In the genomic region with DNA sequence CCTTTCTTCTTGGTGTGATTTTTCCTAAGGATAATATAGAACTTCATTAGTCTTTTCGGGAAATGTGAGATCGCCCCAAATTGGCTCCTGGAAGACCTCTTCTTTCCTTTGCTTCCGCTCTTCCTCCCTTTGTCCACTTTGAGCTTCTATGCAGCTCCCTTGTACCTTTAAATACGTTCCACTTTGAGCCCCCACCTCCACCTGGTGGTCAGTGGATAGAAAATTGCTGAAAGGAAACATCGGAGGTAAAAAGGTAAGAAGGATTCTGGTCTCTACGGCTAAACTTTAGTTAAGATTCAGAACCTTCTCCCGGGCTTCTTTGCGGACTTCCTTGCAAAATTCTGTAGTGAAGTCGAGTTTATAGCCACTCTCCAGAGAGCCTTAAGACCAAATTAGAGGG, we compare ENCODE assay signal across 20 cellular contexts. TPM values are rescaled to one million over a fixed set of nuclear protein-coding genes. Genes with fewer than 3 reads are reported as not detected.
DNase-seq lines count a peak whose midpoint lies in the region; ATAC-seq and TF ChIP-seq lines count a peak whose summit lies in the region.
"Had no signal": no experiment of that assay in that cellular context is flagged by ENCODE, and none has a peak within 500 bp of the region (broad histone marks: within the 10 kb centered on the region; RNA-seq: fewer than 3 reads in every experiment).

No MANE protein-coding gene starts in this region.

- no peaks in the 10 kb centered on the region for H3F3A ChIP-seq in GM23338 (replicated peaks; ENCODE audit: low read depth)

- H3K9me3 Mint-ChIP-seq in GM23338, result peaks cover 2% of the 10 kb centered on the region; the same call in 1 of the 3 replicates
- peaks cover 2% of the 10 kb centered on the region for H3K9me3 Mint-ChIP-seq in activated naive CD8-positive, alpha-beta T cell treated with anti-CD3 and anti-CD28 coated beads for 36 hours
- H3K9me3 Mint-ChIP-seq: IgD-negative memory B cell; natural killer cell treated with Interleukin-12 subunit alpha and Interleukin-12 subunit beta and Interleukin-15 and Interleukin-18, amount 100 ng/mL, for 72 hours had no signal

- H3K27ac Mint-ChIP-seq in GM23338, result no peak overlapping the region
- no peak overlapping the region for H3K27ac Mint-ChIP-seq in activated naive CD8-positive, alpha-beta T cell treated with anti-CD3 and anti-CD28 coated beads for 36 hours
- H3K27ac Mint-ChIP-seq: activated CD4-positive, alpha-beta T cell treated with anti-CD3 and anti-CD28 coated beads, Interleukin-2, amount 10 ng/mL, durations not matched to agents 7 days and 5 days; natural killer cell treated with Interleukin-12 subunit alpha and Interleukin-12 subunit beta and Interleukin-15 and Interleukin-18, amount 100 ng/mL, for 72 hours had no signal

- H3K4me3 ChIP-seq in BLaER1 (no peak overlapping the region), GM23338 (no peak overlapping the region), WERI-Rb-1 (ENCODE audit: low read depth, low read length) (no peak overlapping the region)
- H3K4me3 ChIP-seq: BLaER1 treated with 17β-estradiol and CSF1 and Interleukin-3, amounts not matched to agents 10 nM and 100 nM; GM23248; testis had no signal

- H3K4me1 ChIP-seq in BLaER1 (peaks cover 30% of the 10 kb centered on the region), GM23338 (ENCODE audit: insufficient read depth) (peaks cover 9% of the 10 kb centered on the region; the same call in 1 of the 2 replicates)
- H3K4me1 ChIP-seq: testis had no signal

- H3K9ac ChIP-seq in BLaER1, result no peak overlapping the region
- H3K9ac ChIP-seq: BLaER1 treated with 17β-estradiol and CSF1 and Interleukin-3, amounts not matched to agents 10 nM and 100 nM; GM23248 had no signal

- peak overlapping the region; percentile 45 for H2AFZ ChIP-seq in GM23338
- H2AFZ ChIP-seq: GM23248 had no signal

- no peaks in the 10 kb centered on the region for H3K9me2 ChIP-seq in GM23338 (ENCODE audit: insufficient read depth)

- ATAC-seq in GM23338, result peak; percentile 78
- ATAC-seq in GM18505 (IDR thresholded peaks at IDR 0.05; ENCODE audit: unreplicated experiment), result no peak
- ATAC-seq: natural killer cell treated with Interleukin-12 subunit alpha and Interleukin-12 subunit beta and Interleukin-15 and Interleukin-18, amount 100 ng/mL, for 72 hours had no signal

- no peaks in the 10 kb centered on the region for H3K27me3 ChIP-seq in BLaER1
- H3K27me3 ChIP-seq in GM23338 (ENCODE audit: insufficient read depth), result no peaks in the 10 kb centered on the region
- H3K27me3 ChIP-seq in WERI-Rb-1 (ENCODE audit: insufficient read depth, low read depth, severe bottlenecking), result peaks cover 1% of the 10 kb centered on the region
- H3K27me3 ChIP-seq: BLaER1 treated with 17β-estradiol and CSF1 and Interleukin-3, amounts not matched to agents 10 nM and 100 nM; testis had no signal

- peaks cover under 1% of the 10 kb centered on the region; the same call in 1 of the 3 replicates for H3K36me3 Mint-ChIP-seq in GM23338 (ENCODE audit: low read depth)
- H3K36me3 Mint-ChIP-seq in activated naive CD8-positive, alpha-beta T cell treated with anti-CD3 and anti-CD28 coated beads for 36 hours, result no peaks in the 10 kb centered on the region
- H3K36me3 Mint-ChIP-seq: IgD-negative memory B cell; natural killer cell treated with Interleukin-12 subunit alpha and Interleukin-12 subunit beta and Interleukin-15 and Interleukin-18, amount 100 ng/mL, for 72 hours had no signal

- peak; percentile 54 to 67 for TF ChIP-seq CTCF in GM23338 (conservative IDR thresholded peaks at IDR 0.05; ENCODE audit: low read depth in 2 of 2)
- TF ChIP-seq CTCF in WERI-Rb-1 (IDR thresholded peaks at IDR 0.05; ENCODE audit: low read depth, low read length), result peak; percentile 26; the same call in 1 of the 2 replicates

- H3K9me3 ChIP-seq in BLaER1, result no peaks in the 10 kb centered on the region
- H3K9me3 ChIP-seq in WERI-Rb-1 (ENCODE audit: severe bottlenecking), result no peaks in the 10 kb centered on the region
- H3K9me3 ChIP-seq: BLaER1 treated with 17β-estradiol and CSF1 and Interleukin-3, amounts not matched to agents 10 nM and 100 nM; testis had no signal

- TF ChIP-seq POLR2A in GM18505 (IDR thresholded peaks at IDR 0.05; ENCODE audit: borderline replicate concordance, extremely low read depth, insufficient read depth, insufficient read length), result no peak

- no peak overlapping the region for H3K4me3 Mint-ChIP-seq in GM23338
- no peak overlapping the region for H3K4me3 Mint-ChIP-seq in activated naive CD8-positive, alpha-beta T cell treated with anti-CD3 and anti-CD28 coated beads for 36 hours
- H3K4me3 Mint-ChIP-seq: activated CD4-positive, alpha-beta T cell treated with anti-CD3 and anti-CD28 coated beads, Interleukin-2, amount 10 ng/mL, durations not matched to agents 7 days and 5 days; IgD-negative memory B cell; natural killer cell treated with Interleukin-12 subunit alpha and Interleukin-12 subunit beta and Interleukin-15 and Interleukin-18, amount 100 ng/mL, for 72 hours had no signal

- DNase-seq in GM23338 (ENCODE audit: low spot score), result peak; percentile 79
- peak; percentile 46 for DNase-seq in WERI-Rb-1
- peak; percentile 41 for DNase-seq in iPS-NIHi7 (ENCODE audit: extremely low spot score)
- DNase-seq in activated T-cell treated with anti-CD3 and anti-CD28 coated beads for 4 hours, result no peak
- no peak for DNase-seq in activated naive CD8-positive, alpha-beta T cell treated with anti-CD3 and anti-CD28 coated beads for 36 hours
- DNase-seq: activated CD4-positive, alpha-beta T cell treated with anti-CD3 and anti-CD28 coated beads, Interleukin-2, amount 10 ng/mL, durations not matched to agents 7 days and 5 days; activated naive CD4-positive, alpha-beta T cell; DMS153; effector CD8-positive, alpha-beta T cell; GM23248; head of caudate nucleus; mesenchymal stem cell; NCI-H2081; NCI-H774; testis had no signal

- H4K20me1 ChIP-seq in BLaER1 (no peaks in the 10 kb centered on the region), GM23338 (replicated peaks; ENCODE audit: insufficient read depth) (no peaks in the 10 kb centered on the region)
- H4K20me1 ChIP-seq: BLaER1 treated with 17β-estradiol and CSF1 and Interleukin-3, amounts not matched to agents 10 nM and 100 nM had no signal

- H3K36me3 ChIP-seq in BLaER1, result no peaks in the 10 kb centered on the region
- H3K36me3 ChIP-seq in GM23338 (ENCODE audit: insufficient read depth), result no peaks in the 10 kb centered on the region
- H3K36me3 ChIP-seq in WERI-Rb-1, result no peaks in the 10 kb centered on the region
- H3K36me3 ChIP-seq: BLaER1 treated with 17β-estradiol and CSF1 and Interleukin-3, amounts not matched to agents 10 nM and 100 nM had no signal

- H3K79me2 ChIP-seq in GM23338 (replicated peaks; ENCODE audit: insufficient read depth), result no peaks in the 10 kb centered on the region

- H3K4me2 ChIP-seq in BLaER1 (peak overlapping the region; percentile 42), GM23338 (no peak overlapping the region)

- H3K4me1 Mint-ChIP-seq in GM23338, result peaks cover 23% of the 10 kb centered on the region
- H3K4me1 Mint-ChIP-seq in activated naive CD8-positive, alpha-beta T cell treated with anti-CD3 and anti-CD28 coated beads for 36 hours, result peaks cover 4% of the 10 kb centered on the region

- H3K27ac ChIP-seq in BLaER1, result no peak overlapping the region
- no peak overlapping the region for H3K27ac ChIP-seq in GM23338 (ENCODE audit: low read depth)
- no peak overlapping the region for H3K27ac ChIP-seq in WERI-Rb-1
- H3K27ac ChIP-seq: BLaER1 treated with 17β-estradiol and CSF1 and Interleukin-3, amounts not matched to agents 10 nM and 100 nM; GM23248; testis had no signal

- H3K27me3 Mint-ChIP-seq in GM23338 (ENCODE audit: insufficient read depth, low read depth, poor library complexity), result peaks cover 15% of the 10 kb centered on the region
- no peaks in the 10 kb centered on the region for H3K27me3 Mint-ChIP-seq in activated naive CD8-positive, alpha-beta T cell treated with anti-CD3 and anti-CD28 coated beads for 36 hours

TF ChIP-seq in GM23338, 12 proteins besides CTCF, POLR2A, EP300 and RAD21:
- TF ChIP-seq NANOG (IDR thresholded peaks at IDR 0.05; ENCODE audit: borderline replicate concordance) (no peak), EZH2phosphoT487 (IDR thresholded peaks at IDR 0.05; ENCODE audit: unreplicated experiment) (no peak), STAT1 (IDR thresholded peaks at IDR 0.05; ENCODE audit: unreplicated experiment) (no peak)
- TF ChIP-seq, protein P1, sequence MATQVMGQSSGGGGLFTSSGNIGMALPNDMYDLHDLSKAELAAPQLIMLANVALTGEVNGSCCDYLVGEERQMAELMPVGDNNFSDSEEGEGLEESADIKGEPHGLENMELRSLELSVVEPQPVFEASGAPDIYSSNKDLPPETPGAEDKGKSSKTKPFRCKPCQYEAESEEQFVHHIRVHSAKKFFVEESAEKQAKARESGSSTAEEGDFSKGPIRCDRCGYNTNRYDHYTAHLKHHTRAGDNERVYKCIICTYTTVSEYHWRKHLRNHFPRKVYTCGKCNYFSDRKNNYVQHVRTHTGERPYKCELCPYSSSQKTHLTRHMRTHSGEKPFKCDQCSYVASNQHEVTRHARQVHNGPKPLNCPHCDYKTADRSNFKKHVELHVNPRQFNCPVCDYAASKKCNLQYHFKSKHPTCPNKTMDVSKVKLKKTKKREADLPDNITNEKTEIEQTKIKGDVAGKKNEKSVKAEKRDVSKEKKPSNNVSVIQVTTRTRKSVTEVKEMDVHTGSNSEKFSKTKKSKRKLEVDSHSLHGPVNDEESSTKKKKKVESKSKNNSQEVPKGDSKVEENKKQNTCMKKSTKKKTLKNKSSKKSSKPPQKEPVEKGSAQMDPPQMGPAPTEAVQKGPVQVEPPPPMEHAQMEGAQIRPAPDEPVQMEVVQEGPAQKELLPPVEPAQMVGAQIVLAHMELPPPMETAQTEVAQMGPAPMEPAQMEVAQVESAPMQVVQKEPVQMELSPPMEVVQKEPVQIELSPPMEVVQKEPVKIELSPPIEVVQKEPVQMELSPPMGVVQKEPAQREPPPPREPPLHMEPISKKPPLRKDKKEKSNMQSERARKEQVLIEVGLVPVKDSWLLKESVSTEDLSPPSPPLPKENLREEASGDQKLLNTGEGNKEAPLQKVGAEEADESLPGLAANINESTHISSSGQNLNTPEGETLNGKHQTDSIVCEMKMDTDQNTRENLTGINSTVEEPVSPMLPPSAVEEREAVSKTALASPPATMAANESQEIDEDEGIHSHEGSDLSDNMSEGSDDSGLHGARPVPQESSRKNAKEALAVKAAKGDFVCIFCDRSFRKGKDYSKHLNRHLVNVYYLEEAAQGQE (IDR thresholded peaks at IDR 0.05; ENCODE audit: unreplicated experiment), result no peak

RNA-seq across cellular contexts. Expression of gene TM9SF2, which starts 55.0 kb away (rescaled TPM):
- total RNA-seq in GM23338 (2014; rRNA removed; shearing (Covaris generic)), result 115 and 140 TPM in 2 replicates
- polyA plus RNA-seq in GM23338 (2016; fragmentation: Nextera tagmentation; extraction: Ambion mirVana), result 49.4 and 50.5 TPM in 2 replicates
- total RNA-seq in activated naive CD8-positive, alpha-beta T cell treated with anti-CD3 and anti-CD28 coated beads for 36 hours, result 10 to 100 TPM; 61.8 to 62.4 TPM

Comparison
In these comparisons a context has a peak if more than half of its experiments do, and no peak if none do; other contexts are left out.
1. DNase-seq: peak in GM23338 (single experiment), WERI-Rb-1 (single experiment) and iPS-NIHi7 (single experiment); none in activated T-cell treated with anti-CD3 and anti-CD28 coated beads for 4 hours (single experiment) and activated naive CD8-positive, alpha-beta T cell treated with anti-CD3 and anti-CD28 coated beads for 36 hours (single experiment).